7 cellular contexts compared by ENCODE assay signal in the genomic region with DNA sequence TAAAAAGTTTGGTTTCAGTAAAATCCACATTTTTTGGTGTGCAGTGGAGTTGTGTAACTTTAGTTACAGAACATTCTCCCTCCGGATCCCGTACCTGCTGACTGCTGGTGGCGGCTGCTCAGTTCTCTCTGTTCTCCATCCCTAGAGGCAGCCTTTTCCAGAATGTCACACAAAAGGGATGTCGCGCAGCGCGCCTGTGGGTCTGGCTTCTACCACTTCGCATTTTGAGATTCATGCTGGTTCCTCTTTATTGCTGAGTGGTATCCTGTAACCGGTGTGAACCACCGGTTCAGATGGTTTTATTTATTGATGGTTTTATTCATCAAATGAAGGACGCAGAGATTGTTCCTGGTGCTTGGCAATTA. TPM values are rescaled to one million over a fixed set of nuclear protein-coding genes. Genes with fewer than 3 reads are reported as not detected.
DNase-seq lines count a peak whose midpoint lies in the region; ATAC-seq and TF ChIP-seq lines count a peak whose summit lies in the region.
"Had no signal": no experiment of that assay in that cellular context is flagged by ENCODE, and none has a peak within 500 bp of the region (broad histone marks: within the 10 kb centered on the region; RNA-seq: fewer than 3 reads in every experiment).

No MANE protein-coding gene starts in this region.

- H3K27ac Mint-ChIP-seq in activated CD4-positive, alpha-beta memory T cell treated with anti-CD3 and anti-CD28 coated beads for 36 hours = no peak overlapping the region
- H3K27ac Mint-ChIP-seq in nephron progenitor cell = peak overlapping the region; percentile 30

- peaks cover 5% of the 10 kb centered on the region for H3K9me3 ChIP-seq in WERI-Rb-1 (ENCODE audit: severe bottlenecking)

- H3K4me3 Mint-ChIP-seq in activated CD4-positive, alpha-beta memory T cell treated with anti-CD3 and anti-CD28 coated beads for 36 hours = peak overlapping the region; percentile 62
- H3K4me3 Mint-ChIP-seq in nephron progenitor cell = peak overlapping the region; percentile 68

- TF ChIP-seq CTCF in HL-60 (IDR thresholded peaks at IDR 0.05; ENCODE audit: insufficient read depth, low read length) = no peak
- no peak for TF ChIP-seq CTCF in nephron progenitor cell (IDR thresholded peaks at IDR 0.05)
- TF ChIP-seq CTCF in WERI-Rb-1 (IDR thresholded peaks at IDR 0.05; ENCODE audit: low read depth, low read length) = no peak

- peaks cover 3% of the 10 kb centered on the region for H3K36me3 Mint-ChIP-seq in activated CD4-positive, alpha-beta memory T cell treated with anti-CD3 and anti-CD28 coated beads for 36 hours
- peaks cover 23% of the 10 kb centered on the region for H3K36me3 Mint-ChIP-seq in nephron progenitor cell (ENCODE audit: low read depth)

- H3K4me3 ChIP-seq in HL-60 (replicated peaks; ENCODE audit: insufficient read depth, low read length) (peak overlapping the region; percentile 36; the same call in 1 of the 2 replicates), WERI-Rb-1 (ENCODE audit: low read depth, low read length) (no peak overlapping the region)

- ATAC-seq in GM18519 (IDR thresholded peaks at IDR 0.05; ENCODE audit: low FRiP score, unreplicated experiment) = no peak
- ATAC-seq in HG03108 (IDR thresholded peaks at IDR 0.05; ENCODE audit: unreplicated experiment) = no peak

- H3K27ac ChIP-seq in HL-60 (replicated peaks) (peak overlapping the region; percentile 56), WERI-Rb-1 (no peak overlapping the region)

- H3K9me3 Mint-ChIP-seq in activated CD4-positive, alpha-beta memory T cell treated with anti-CD3 and anti-CD28 coated beads for 36 hours = no peaks in the 10 kb centered on the region
- H3K9me3 Mint-ChIP-seq in nephron progenitor cell = peaks cover 25% of the 10 kb centered on the region

- H3K27me3 Mint-ChIP-seq in activated CD4-positive, alpha-beta memory T cell treated with anti-CD3 and anti-CD28 coated beads for 36 hours = no peaks in the 10 kb centered on the region
- H3K27me3 Mint-ChIP-seq in nephron progenitor cell (ENCODE audit: low read depth, poor library complexity) = peaks cover 4% of the 10 kb centered on the region

- CTCF ChIA-PET in activated CD4-positive, alpha-beta memory T cell treated with anti-CD3 and anti-CD28 coated beads for 36 hours (lab: Charles Lee) = no interaction called here

- POLR2A ChIA-PET in activated CD4-positive, alpha-beta memory T cell treated with anti-CD3 and anti-CD28 coated beads for 36 hours (lab: Charles Lee) = no interaction called here

- H3K36me3 ChIP-seq in WERI-Rb-1 = peaks cover 28% of the 10 kb centered on the region

- no peaks in the 10 kb centered on the region for H3K27me3 ChIP-seq in HL-60 (ENCODE audit: insufficient read depth, poor library complexity, severe bottlenecking)
- H3K27me3 ChIP-seq in WERI-Rb-1 (ENCODE audit: insufficient read depth, low read depth, severe bottlenecking) = no peaks in the 10 kb centered on the region

- H3K4me1 Mint-ChIP-seq in activated CD4-positive, alpha-beta memory T cell treated with anti-CD3 and anti-CD28 coated beads for 36 hours (ENCODE audit: low read depth) = peaks cover 22% of the 10 kb centered on the region
- H3K4me1 Mint-ChIP-seq in nephron progenitor cell = peaks cover 21% of the 10 kb centered on the region

- intact Hi-C loops in activated CD4-positive, alpha-beta memory T cell treated with anti-CD3 and anti-CD28 coated beads for 36 hours (cut with micrococcal nuclease) = loop anchor here (1.0 to 10.0 kb wide), 2 partner anchors 16 to 189 kb away; a partner anchor contains a TSS

- DNase-seq in HL-60 (ENCODE audit: low read depth in 1 of 2, low spot score in 1 of 2) = peak in 1 of 2 experiments; percentile 70
- no peak for DNase-seq in activated CD4-positive, alpha-beta memory T cell treated with anti-CD3 and anti-CD28 coated beads for 36 hours
- no peak for DNase-seq in nephron progenitor cell
- DNase-seq in WERI-Rb-1 = no peak

RNA-seq across cellular contexts. Expression of a gene that starts 1.0 kb away (rescaled TPM):
- 10 to 100 TPM; 11.1 to 11.3 TPM for total RNA-seq in activated CD4-positive, alpha-beta memory T cell treated with anti-CD3 and anti-CD28 coated beads for 36 hours

RNA-seq across cellular contexts. Expression of a gene that starts 15.1 kb away (rescaled TPM):
- total RNA-seq in activated CD4-positive, alpha-beta memory T cell treated with anti-CD3 and anti-CD28 coated beads for 36 hours = 10 to 100 TPM; 20.0 to 24.6 TPM

RNA-seq across cellular contexts. Expression of a gene that starts 15.4 kb away (rescaled TPM):
- total RNA-seq in activated CD4-positive, alpha-beta memory T cell treated with anti-CD3 and anti-CD28 coated beads for 36 hours = 10 to 100 TPM; 49.8 to 55.9 TPM

RNA-seq across cellular contexts. Expression of a gene that starts 57.7 kb away (rescaled TPM):
- 1 to 10 TPM in 1 of 2 experiments, under 1 TPM in 1; 0.78 to 1.0 TPM for total RNA-seq in activated CD4-positive, alpha-beta memory T cell treated with anti-CD3 and anti-CD28 coated beads for 36 hours

RNA-seq across cellular contexts. Expression of a gene that starts 58.4 kb away (rescaled TPM):
- not detected for total RNA-seq in activated CD4-positive, alpha-beta memory T cell treated with anti-CD3 and anti-CD28 coated beads for 36 hours
- total RNA-seq: temporal lobe had no signal
